Comparison of ENCODE assay signal across 16 cellular contexts in the genomic region with DNA sequence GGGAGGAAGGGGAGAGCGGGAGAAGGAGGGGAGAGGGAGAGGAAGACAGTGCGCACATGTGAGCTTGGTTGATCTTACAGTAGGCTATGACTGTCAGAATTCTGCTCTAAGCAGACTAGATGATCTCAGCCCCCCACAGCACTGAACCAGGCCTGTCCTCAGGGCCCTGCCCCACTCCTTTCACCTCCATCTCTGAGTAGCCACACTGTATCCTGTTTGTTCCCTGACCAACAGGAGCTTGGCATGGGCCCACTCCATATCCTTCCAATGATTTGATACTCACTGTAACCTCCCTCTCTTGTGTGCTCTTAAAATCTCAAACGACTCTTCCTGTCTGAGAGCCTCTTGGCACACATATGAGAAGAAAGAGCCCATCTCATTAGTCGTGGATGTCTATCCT.
"Had no signal": no experiment of that assay in that cellular context is flagged by ENCODE, and none has a peak within 500 bp of the region (broad histone marks: within the 10 kb centered on the region; RNA-seq: fewer than 3 reads in every experiment).

No MANE protein-coding gene starts in this region.

- H3K27ac Mint-ChIP-seq: activated CD4-positive, alpha-beta memory T cell treated with anti-CD3 and anti-CD28 coated beads for 36 hours; activated T-helper 2 cell treated with anti-CD3 and anti-CD28 coated beads, Interferon-gamma antibody, Interleukin-2, Interleukin-4, amounts not matched to agents 10 μg/mL and 5 μg/mL and 100 μg/mL, durations not matched to agents 14 hours and 24 hours and 36 hours; type B pancreatic cell had no signal

- H3K27me3 ChIP-seq: ascending aorta, esophagus squamous epithelium, heart left ventricle, right lobe of liver, suprapubic skin had no signal

- H3K4me3 Mint-ChIP-seq: activated CD4-positive, alpha-beta memory T cell treated with anti-CD3 and anti-CD28 coated beads for 36 hours; naive thymus-derived CD8-positive, alpha-beta T cell; type B pancreatic cell had no signal

- H3K4me3 ChIP-seq: ascending aorta, esophagus squamous epithelium, heart left ventricle, mucosa of descending colon, psoas muscle, right lobe of liver, suprapubic skin had no signal

- H3K36me3 Mint-ChIP-seq: activated CD4-positive, alpha-beta memory T cell treated with anti-CD3 and anti-CD28 coated beads for 36 hours; type B pancreatic cell had no signal

- DNase-seq: activated CD4-positive, alpha-beta memory T cell treated with anti-CD3 and anti-CD28 coated beads for 36 hours; activated CD4-positive, CD25-positive, alpha-beta regulatory T cell treated with anti-CD3 and anti-CD28 coated beads, Interleukin-2, amount 50 U/mL, for 72 hours; esophagus squamous epithelium; foreskin fibroblast; heart left ventricle; mammary epithelial cell; mucosa of descending colon; naive thymus-derived CD8-positive, alpha-beta T cell; nucleus accumbens; psoas muscle; right lobe of liver; stimulated activated naive CD4-positive, alpha-beta T cell had no signal

- H3K9me3 Mint-ChIP-seq: activated CD4-positive, alpha-beta memory T cell treated with anti-CD3 and anti-CD28 coated beads for 36 hours; activated T-helper 2 cell treated with anti-CD3 and anti-CD28 coated beads, Interferon-gamma antibody, Interleukin-2, Interleukin-4, amounts not matched to agents 10 μg/mL and 5 μg/mL and 100 μg/mL, durations not matched to agents 14 hours and 24 hours and 36 hours; naive thymus-derived CD8-positive, alpha-beta T cell; type B pancreatic cell had no signal

- ATAC-seq: heart left ventricle; mucosa of descending colon; naive thymus-derived CD8-positive, alpha-beta T cell; psoas muscle; right lobe of liver had no signal

- H3K9me3 ChIP-seq: ascending aorta, esophagus squamous epithelium, heart left ventricle, mucosa of descending colon, psoas muscle, right lobe of liver, suprapubic skin had no signal

- H3K36me3 ChIP-seq: esophagus squamous epithelium, heart left ventricle, right lobe of liver had no signal

- H3K27ac ChIP-seq: ascending aorta, esophagus squamous epithelium, heart left ventricle, psoas muscle, right lobe of liver, suprapubic skin had no signal

- H3K4me1 ChIP-seq: right lobe of liver had no signal

- H3K27me3 Mint-ChIP-seq: activated CD4-positive, alpha-beta memory T cell treated with anti-CD3 and anti-CD28 coated beads for 36 hours; naive thymus-derived CD8-positive, alpha-beta T cell; type B pancreatic cell had no signal
